13 cellular contexts compared by ENCODE assay signal in the genomic region with DNA sequence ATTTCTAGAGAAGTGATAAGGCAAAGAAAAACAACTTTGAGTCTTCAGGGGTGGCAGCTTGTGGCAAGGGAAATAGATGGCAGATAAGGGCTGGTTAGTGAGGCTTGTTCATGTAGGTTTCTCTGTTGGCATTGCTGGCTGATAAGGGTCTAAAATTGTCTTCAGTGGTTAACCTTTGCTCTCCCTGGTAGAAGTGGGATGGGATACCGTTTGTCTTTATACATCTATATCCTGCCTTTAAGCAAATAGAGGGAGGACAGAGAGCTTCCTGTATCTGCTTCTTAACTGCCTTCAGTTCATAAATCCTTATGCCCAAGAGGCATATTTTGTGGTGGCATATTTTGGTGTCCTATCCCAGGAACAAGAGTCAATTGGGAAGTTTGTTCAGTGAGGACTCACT. TPM values are rescaled to one million over a fixed set of nuclear protein-coding genes. Genes with fewer than 3 reads are reported as not detected.
A peak's percentile ranks its signal among the peaks of the same experiment; 100 is the strongest.
DNase-seq lines count a peak whose midpoint lies in the region; FAIRE-seq and TF ChIP-seq lines count a peak whose summit lies in the region.
"Had no signal": no experiment of that assay in that cellular context is flagged by ENCODE, and none has a peak within 500 bp of the region (broad histone marks: within the 10 kb centered on the region; RNA-seq: fewer than 3 reads in every experiment).

No MANE protein-coding gene starts in this region.

- peaks cover 24 to 77% (median 63%) of the 10 kb centered on the region in 5 donors for H3K4me1 ChIP-seq in subcutaneous abdominal adipose tissue (ENCODE audit: control insufficient read depth in 5 of 5, insufficient read depth in 5 of 5, low read length in 5 of 5)

- H3K9me3 ChIP-seq in subcutaneous abdominal adipose tissue (ENCODE audit: control insufficient read depth in 5 of 5, low read length in 5 of 5): no peaks in the 10 kb centered on the region

- H3K36me3 ChIP-seq in subcutaneous abdominal adipose tissue (ENCODE audit: control insufficient read depth in 5 of 5, insufficient read depth in 5 of 5, low read length in 5 of 5): peaks cover 0 to 30% (median 14%) of the 10 kb centered on the region in 5 donors

- DNase-seq in activated naive CD4-positive, alpha-beta T cell treated with anti-CD3 and anti-CD28 coated beads, Interleukin-2, amount 10 ng/mL, durations not matched to agents 7 days and 5 days: no peak
- no peak for DNase-seq in activated naive CD4-positive, alpha-beta T cell treated with Interleukin-2 at 50 U/mL for 16 hours
- DNase-seq in RCC 7860 (ENCODE audit: low spot score) (peak; percentile 61), chondrocyte (ENCODE audit: low spot score) (no peak)
- DNase-seq in stimulated activated CD4-positive, alpha-beta T cell treated with anti-CD3 and anti-CD28 coated beads, Interleukin-15, amount 100 ng/mL, for 24 hours: no peak
- no peak for DNase-seq in stimulated activated naive CD4-positive, alpha-beta T cell (lab: John Stamatoyannopoulos, UW)
- no peak for DNase-seq in stimulated activated CD4-positive, alpha-beta T cell treated with anti-CD3 and anti-CD28 coated beads, Interleukin-1b, Interleukin-23, amount 100 ng/mL, for 48 hours
- DNase-seq: activated CD8-positive, alpha-beta memory T cell treated with anti-CD3 and anti-CD28 coated beads for 24 hours; NCI-H2171 treated with DMSO at 0.1 percent for 48 hours had no signal

- no peaks in the 10 kb centered on the region for H3K27me3 Mint-ChIP-seq in activated naive CD4-positive, alpha-beta T cell treated with anti-CD3 and anti-CD28 coated beads, Interleukin-2, amount 10 ng/mL, durations not matched to agents 7 days and 5 days
- no peaks in the 10 kb centered on the region for H3K27me3 Mint-ChIP-seq in chondrocyte (ENCODE audit: low read depth)

- H3K27ac ChIP-seq in subcutaneous abdominal adipose tissue (ENCODE audit: low read depth, low read length): peak overlapping the region; percentile 56
- H3K27ac ChIP-seq: epithelial cell of prostate had no signal

- peaks cover 4% of the 10 kb centered on the region for H3K36me3 Mint-ChIP-seq in activated naive CD4-positive, alpha-beta T cell treated with anti-CD3 and anti-CD28 coated beads, Interleukin-2, amount 10 ng/mL, durations not matched to agents 7 days and 5 days
- peaks cover 46% of the 10 kb centered on the region for H3K36me3 Mint-ChIP-seq in chondrocyte (ENCODE audit: low read depth)
- H3K36me3 Mint-ChIP-seq: IgD-negative memory B cell had no signal

- CTCF ChIA-PET in activated naive CD4-positive, alpha-beta T cell treated with anti-CD3 and anti-CD28 coated beads, Interleukin-2, amount 10 ng/mL, durations not matched to agents 7 days and 5 days (lab: Charles Lee): interaction anchor here (0.9 to 2.1 kb wide), 8 partner anchors 10 to 161 kb away, joined by 3 to 6 read pairs (median 3); no protein-coding TSS in a partner anchor

- no peak for TF ChIP-seq CTCF in chondrocyte (IDR thresholded peaks at IDR 0.05)

- no peaks in the 10 kb centered on the region for H3K27me3 ChIP-seq in subcutaneous abdominal adipose tissue (ENCODE audit: control insufficient read depth in 5 of 5, insufficient read depth in 4 of 5, low read length in 5 of 5)

- H3K9me3 Mint-ChIP-seq in activated naive CD4-positive, alpha-beta T cell treated with anti-CD3 and anti-CD28 coated beads, Interleukin-2, amount 10 ng/mL, durations not matched to agents 7 days and 5 days: no peaks in the 10 kb centered on the region
- no peaks in the 10 kb centered on the region for H3K9me3 Mint-ChIP-seq in chondrocyte (ENCODE audit: low read depth)
- H3K9me3 Mint-ChIP-seq: IgD-negative memory B cell had no signal

- H3K9ac ChIP-seq in subcutaneous abdominal adipose tissue (ENCODE audit: low read length in 5 of 5): peak overlapping the region in 1 of 5 donors; percentile 1

- no peak overlapping the region for H3K4me3 Mint-ChIP-seq in activated naive CD4-positive, alpha-beta T cell treated with anti-CD3 and anti-CD28 coated beads, Interleukin-2, amount 10 ng/mL, durations not matched to agents 7 days and 5 days
- H3K4me3 Mint-ChIP-seq in chondrocyte (ENCODE audit: unreplicated experiment): no peak overlapping the region

- peak; percentile 28 for FAIRE-seq in RCC 7860 (lab: Jason Lieb, UNC)
- FAIRE-seq: H54 had no signal

- H3K4me1 Mint-ChIP-seq in activated naive CD4-positive, alpha-beta T cell treated with anti-CD3 and anti-CD28 coated beads, Interleukin-2, amount 10 ng/mL, durations not matched to agents 7 days and 5 days: peaks cover 42% of the 10 kb centered on the region
- peaks cover 94% of the 10 kb centered on the region for H3K4me1 Mint-ChIP-seq in chondrocyte (ENCODE audit: low read depth)

- peak overlapping the region; percentile 77 for H3K27ac Mint-ChIP-seq in activated naive CD4-positive, alpha-beta T cell treated with anti-CD3 and anti-CD28 coated beads, Interleukin-2, amount 10 ng/mL, durations not matched to agents 7 days and 5 days
- peak overlapping the region; percentile 88 for H3K27ac Mint-ChIP-seq in chondrocyte (ENCODE audit: unreplicated experiment)

- no peak overlapping the region for H3K4me3 ChIP-seq in subcutaneous abdominal adipose tissue (ENCODE audit: low read depth in 1 of 5, low read length in 5 of 5)

RNA-seq across cellular contexts. Expression of gene TRAF6, which starts 57.1 kb away (rescaled TPM):
- 14.4 to 16.0 TPM (median 15.2 TPM) in 3 replicates for total RNA-seq in chondrocyte
